ENCODE assay signal across 1 cellular context in genomic region chr11:127006311-127006710, GRCh38.
TF ChIP-seq lines count a peak whose summit lies in the region.

No MANE protein-coding gene starts in this region.

TF ChIP-seq in SK-N-SH treated with all-trans-retinoic acid at 6 μM for 48 hours, 23 proteins besides CTCF, POLR2A, EP300 and RAD21 (continued from another document):
- no peak for TF ChIP-seq TSHZ2 (CRISPR knock-in tag; IDR thresholded peaks at IDR 0.05)
- TF ChIP-seq CSDC2 (CRISPR knock-in tag; IDR thresholded peaks at IDR 0.05): no peak
- TF ChIP-seq ZFP30 (CRISPR knock-in tag; IDR thresholded peaks at IDR 0.05): no peak
- no peak for TF ChIP-seq TOX (CRISPR knock-in tag; IDR thresholded peaks at IDR 0.05; ENCODE audit: borderline replicate concordance)
- no peak for TF ChIP-seq ZNF565 (CRISPR knock-in tag; conservative IDR thresholded peaks at IDR 0.05; ENCODE audit: low read depth)
- TF ChIP-seq PPARA (CRISPR knock-in tag; IDR thresholded peaks at IDR 0.05; ENCODE audit: borderline replicate concordance): no peak
